ENCODE assay signal across 18 cellular contexts in the genomic region with DNA sequence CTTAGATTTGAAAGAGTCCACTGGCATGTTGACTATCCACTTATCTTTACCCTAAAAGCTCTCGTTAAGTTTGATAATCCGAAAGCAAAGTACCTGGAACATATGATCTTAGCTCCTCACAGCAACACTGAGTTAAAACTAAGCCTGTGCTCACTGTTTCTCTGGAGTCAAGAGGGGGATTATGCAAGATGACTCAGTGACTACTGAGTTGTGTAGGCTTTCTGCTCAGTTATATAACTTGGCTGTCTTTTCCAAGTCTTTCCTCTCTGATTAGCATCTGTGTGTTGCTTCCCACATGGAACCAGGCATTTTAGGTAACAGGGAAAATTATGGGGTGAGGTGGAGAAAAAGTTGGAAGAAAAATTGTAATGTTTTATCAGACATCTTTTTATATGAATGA. TPM values are rescaled to one million over a fixed set of nuclear protein-coding genes. Genes with fewer than 3 reads are reported as not detected.
DNase-seq lines count a peak whose midpoint lies in the region; ATAC-seq and TF ChIP-seq lines count a peak whose summit lies in the region.
"Had no signal": no experiment of that assay in that cellular context is flagged by ENCODE, and none has a peak within 500 bp of the region (broad histone marks: within the 10 kb centered on the region; RNA-seq: fewer than 3 reads in every experiment).

No MANE protein-coding gene starts in this region.

- H3K79me2 ChIP-seq in GM23248 (ENCODE audit: insufficient read depth) (no peaks in the 10 kb centered on the region), hepatocyte (no peaks in the 10 kb centered on the region)

- H3K9me3 ChIP-seq in GM23248 (ENCODE audit: low read depth) (no peaks in the 10 kb centered on the region), hepatocyte (ENCODE audit: low read depth) (no peaks in the 10 kb centered on the region)
- H3K9me3 ChIP-seq: stomach had no signal

- H3K9ac ChIP-seq in GM23248, result no peak overlapping the region

- in situ Hi-C loops in GM23248 (cut with MboI), result loop anchor here (25.0 kb wide), 1 partner anchor 411 kb away; no protein-coding TSS in a partner anchor

- H3K4me2 ChIP-seq in GM23248 (ENCODE audit: unreplicated experiment) (no peak overlapping the region), hepatocyte (no peak overlapping the region)
- H3K4me2 ChIP-seq: PC-9 had no signal

- WGBS in GM23248 (ENCODE audit: low coverage in 1 of 2, low lambda C conversion rate in 2 of 2, missing lambda C conversion rate in 2 of 2), 2 experiments, result 93 to 96% methylated on average over 2 of the region's 2 CpGs
- 29% methylated on average over 2 of the region's 2 CpGs for WGBS in hepatocyte (ENCODE audit: low lambda C conversion rate, missing lambda C conversion rate)

- H2AFZ ChIP-seq in GM23248 (no peak overlapping the region), hepatocyte (no peak overlapping the region)
- H2AFZ ChIP-seq: PC-9 had no signal

- ATAC-seq in left ventricle myocardium superior (no peak), HG02588 (IDR thresholded peaks at IDR 0.05; ENCODE audit: unreplicated experiment) (no peak)
- ATAC-seq: activated CD8-positive, alpha-beta memory T cell treated with anti-CD3 and anti-CD28 coated beads, Interleukin-2, amount 10 ng/mL, durations not matched to agents 7 days and 5 days had no signal

- H3K27ac ChIP-seq in GM23248 (no peak overlapping the region), hepatocyte (no peak overlapping the region)
- H3K27ac ChIP-seq: PC-9, stomach had no signal

- H4K20me1 ChIP-seq in GM23248 (ENCODE audit: insufficient read depth) (no peaks in the 10 kb centered on the region), hepatocyte (ENCODE audit: insufficient read depth, poor library complexity, severe bottlenecking) (no peaks in the 10 kb centered on the region)

- H3K36me3 ChIP-seq in GM23248 (ENCODE audit: low read depth) (peaks cover 13% of the 10 kb centered on the region), hepatocyte (replicated peaks; ENCODE audit: insufficient read depth, low read depth) (no peaks in the 10 kb centered on the region)

- TF ChIP-seq CTCF in hepatocyte (IDR thresholded peaks at IDR 0.05; ENCODE audit: poor library complexity), result no peak

- H3K27me3 ChIP-seq in GM23248 (replicated peaks; ENCODE audit: insufficient read depth) (no peaks in the 10 kb centered on the region), hepatocyte (no peaks in the 10 kb centered on the region)
- H3K27me3 ChIP-seq: stomach had no signal

- H3K9me2 ChIP-seq in GM23248 (ENCODE audit: insufficient read depth), result no peaks in the 10 kb centered on the region
- H3K9me2 ChIP-seq in hepatocyte (replicated peaks; ENCODE audit: insufficient read depth), result no peaks in the 10 kb centered on the region

- intact Hi-C loops in left ventricle myocardium superior (cut with micrococcal nuclease), result no loop called here

- DNase-seq in GM23248, result peak; percentile 71
- DNase-seq in amniotic epithelial cell (ENCODE audit: low read depth), result peak; percentile 69
- DNase-seq in hepatocyte (ENCODE audit: low spot score), result peak; percentile 24
- DNase-seq in superior temporal gyrus (ENCODE audit: extremely low spot score), result peak; percentile 71
- no peak for DNase-seq in left ventricle myocardium superior
- no peak for DNase-seq in activated T-cell treated with anti-CD3 and anti-CD28 coated beads, Interleukin-2, amount 50 U/mL, for 48 hours
- no peak for DNase-seq in MV-4-11 (lab: John Stamatoyannopoulos, UW)
- DNase-seq: activated CD8-positive, alpha-beta memory T cell treated with anti-CD3 and anti-CD28 coated beads, Interleukin-2, amount 10 ng/mL, durations not matched to agents 7 days and 5 days; C1 segment of cervical spinal cord; Calu3; dermis blood vessel endothelial cell; NCI-H146; NCI-H2171 treated with DMSO at 0.1 percent for 48 hours; PC-9; SIG-M5; stimulated activated CD4-positive, alpha-beta T cell treated with anti-CD3 and anti-CD28 coated beads, Interleukin-4, amount 100 ng/mL, for 4 hours; stomach had no signal

- H3K4me3 ChIP-seq in GM23248, result no peak overlapping the region
- no peak overlapping the region for H3K4me3 ChIP-seq in hepatocyte
- H3K4me3 ChIP-seq: PC-9, stomach had no signal

- no peaks in the 10 kb centered on the region for H3K4me1 ChIP-seq in GM23248 (ENCODE audit: insufficient read depth)
- H3K4me1 ChIP-seq in hepatocyte (ENCODE audit: insufficient read depth), result no peaks in the 10 kb centered on the region

- 0 out of 2 replicates have a peak, but pooled peaks cover 7% of the 10 kb centered on the region for H3F3A ChIP-seq in GM23248 (ENCODE audit: insufficient read depth)

RNA-seq across cellular contexts. Expression of a gene that starts 31.2 kb away (rescaled TPM):
- total RNA-seq in GM23248 (2014; rRNA removed; shearing (Covaris generic)), result not detected in 2 replicates
- polyA plus RNA-seq in GM23248 (2016; fragmentation: Nextera tagmentation; extraction: Ambion mirVana) (not detected in 2 replicates), hepatocyte (6.7 and 10.2 TPM in 2 replicates)
- total RNA-seq in hepatocyte (15.7 and 18.2 TPM in 2 replicates), left ventricle myocardium superior (2.1 TPM)

Comparison
In these comparisons a context has a peak if more than half of its experiments do, and no peak if none do; other contexts are left out.
1. DNase-seq: peak in GM23248 (single experiment), amniotic epithelial cell (single experiment), hepatocyte (single experiment) and superior temporal gyrus (single experiment); none in left ventricle myocardium superior (single experiment), activated T-cell treated with anti-CD3 and anti-CD28 coated beads, Interleukin-2, amount 50 U/mL, for 48 hours (0 of 2) and MV-4-11 (single experiment).